Comparison of ENCODE assay signal across 16 cellular contexts in the genomic region with DNA sequence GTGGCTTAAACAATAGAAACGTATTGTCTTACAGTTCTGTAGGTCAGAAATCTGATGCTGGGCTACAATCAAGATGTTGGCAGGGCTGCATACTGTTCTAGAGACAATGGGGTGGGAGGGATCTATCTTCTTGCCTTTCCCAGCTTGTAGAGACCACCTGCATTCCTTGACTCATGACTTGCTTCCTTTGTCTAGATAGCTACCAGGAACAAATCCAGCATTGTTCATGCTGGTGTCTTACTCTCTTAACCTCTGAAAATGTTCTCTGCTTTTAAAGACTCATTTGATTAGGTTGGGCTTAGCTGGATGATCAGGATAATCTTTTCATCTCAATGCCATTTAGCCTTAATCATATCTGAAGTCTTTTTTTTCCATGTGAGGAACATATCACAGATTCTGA.
"Had no signal": no experiment of that assay in that cellular context is flagged by ENCODE, and none has a peak within 500 bp of the region (broad histone marks: within the 10 kb centered on the region; RNA-seq: fewer than 3 reads in every experiment).

No MANE protein-coding gene starts in this region.

- H3K27me3 ChIP-seq: heart left ventricle, neutrophil, thyroid gland, uterus had no signal

- H3K4me1 ChIP-seq: heart left ventricle, uterus had no signal

- H3K27ac ChIP-seq: dorsolateral prefrontal cortex, heart left ventricle, neutrophil, uterus, VCaP had no signal

- DNase-seq: activated CD4-positive, alpha-beta T cell treated with anti-CD3 and anti-CD28 coated beads for 48 hours; activated CD8-positive, alpha-beta T cell treated with anti-CD3 and anti-CD28 coated beads, Interleukin-2, amount 10 ng/mL, durations not matched to agents 7 days and 5 days; activated naive CD4-positive, alpha-beta T cell treated with Interleukin-2 at 50 U/mL for 16 hours; dorsolateral prefrontal cortex; heart left ventricle; kidney; midbrain; naive B cell; retina; T-cell; T1000; thyroid gland; uterus had no signal

- H3K4me3 ChIP-seq: dorsolateral prefrontal cortex, heart left ventricle, thyroid gland, uterus had no signal

- H3K36me3 ChIP-seq: heart left ventricle, neutrophil, thyroid gland, uterus had no signal

- H3K9me3 ChIP-seq: neutrophil, thyroid gland, uterus had no signal

- FAIRE-seq: frontal cortex, kidney had no signal
